Comparison of ENCODE assay signal across 8 cellular contexts in genomic region chr13:27424246-27425150, GRCh38. TPM values are rescaled to one million over a fixed set of nuclear protein-coding genes. Genes with fewer than 3 reads are reported as not detected.
DNase-seq lines count a peak whose midpoint lies in the region; ATAC-seq and TF ChIP-seq lines count a peak whose summit lies in the region.

GTF3A (plus strand) TSS chr13:27424619.

- H3K4me1 ChIP-seq in DND-41 (ENCODE audit: insufficient read depth, low read length) = peaks cover 53% of the 10 kb centered on the region
- peaks cover 30% of the 10 kb centered on the region for H3K4me1 ChIP-seq in GM23248 (ENCODE audit: insufficient read depth)

- in situ Hi-C loops in GM23248 (cut with MboI) = no loop called here

- peaks cover 52% of the 10 kb centered on the region for H3K4me1 Mint-ChIP-seq in nephron progenitor cell
- peaks cover 50% of the 10 kb centered on the region for H3K4me1 Mint-ChIP-seq in stimulated activated naive CD8-positive, alpha-beta T cell treated with anti-CD3 and anti-CD28 coated beads, Interleukin-15, Interleukin-2, amounts not matched to agents 100 ng/mL and 50 ng/mL, for 24 hours (ENCODE audit: low read depth)

- H3K4me3 Mint-ChIP-seq in nephron progenitor cell = peak within 1 kb of the TSS; percentile 79
- H3K4me3 Mint-ChIP-seq in stimulated activated naive CD8-positive, alpha-beta T cell treated with anti-CD3 and anti-CD28 coated beads, Interleukin-15, Interleukin-2, amounts not matched to agents 100 ng/mL and 50 ng/mL, for 24 hours = peak within 1 kb of the TSS; percentile 92

- peaks cover 12% of the 10 kb centered on the region; the same call in 1 of the 2 replicates for H3F3A ChIP-seq in GM23248 (ENCODE audit: insufficient read depth)

- no peaks in the 10 kb centered on the region for H3K9me2 ChIP-seq in GM23248 (ENCODE audit: insufficient read depth)

- H3K36me3 Mint-ChIP-seq in nephron progenitor cell (ENCODE audit: low read depth) = peaks cover 16% of the 10 kb centered on the region
- peaks cover 40% of the 10 kb centered on the region for H3K36me3 Mint-ChIP-seq in stimulated activated naive CD8-positive, alpha-beta T cell treated with anti-CD3 and anti-CD28 coated beads, Interleukin-15, Interleukin-2, amounts not matched to agents 100 ng/mL and 50 ng/mL, for 24 hours (ENCODE audit: low read depth)

- H3K36me3 ChIP-seq in DND-41 (ENCODE audit: insufficient read depth, low read length) (peaks cover 43% of the 10 kb centered on the region), GM23248 (ENCODE audit: low read depth) (0 out of 2 replicates have a peak, but pooled peaks cover 6% of the 10 kb centered on the region)

- peak; percentile 88 for DNase-seq in DND-41
- peak; percentile 95 for DNase-seq in GM23248
- DNase-seq in LHCN-M2 (ENCODE audit: low read depth) = peak; percentile 77
- DNase-seq in SHP77 treated with DMSO at 0.1 percent for 48 hours (lab: John Stamatoyannopoulos, UW) = peak; percentile 38
- peak; percentile 95 for DNase-seq in activated effector memory CD4-positive, alpha-beta T cell treated with anti-CD3 and anti-CD28 coated beads, Interleukin-2, amount 50 U/mL, for 16 hours
- DNase-seq in fibroblast of the aortic adventitia (ENCODE audit: low read depth) = peak; percentile 82
- peak; percentile 88 for DNase-seq in nephron progenitor cell

- H2AFZ ChIP-seq in DND-41 (ENCODE audit: low read depth, low read length) (peak within 1 kb of the TSS; percentile 99), GM23248 (peak within 1 kb of the TSS; percentile 93)

- TF ChIP-seq CTCF in DND-41 (IDR thresholded peaks at IDR 0.05; ENCODE audit: borderline replicate concordance, extremely low read depth, low read length, poor library complexity, severe bottlenecking) = no peak
- no peak for TF ChIP-seq CTCF in fibroblast of the aortic adventitia (IDR thresholded peaks at IDR 0.05; ENCODE audit: insufficient read depth, low read length)
- TF ChIP-seq CTCF in nephron progenitor cell (IDR thresholded peaks at IDR 0.05) = no peak

- peak within 1 kb of the TSS; percentile 99 for H3K27ac ChIP-seq in DND-41 (ENCODE audit: low read length)
- H3K27ac ChIP-seq in GM23248 = peak within 1 kb of the TSS; percentile 79

- peak within 1 kb of the TSS; percentile 96 for H3K9ac ChIP-seq in DND-41 (ENCODE audit: low read depth, low read length)
- peak within 1 kb of the TSS; percentile 87 for H3K9ac ChIP-seq in GM23248

- 0 to 2% methylated on average over 49 to 82 of the region's 85 CpGs for WGBS in GM23248 (ENCODE audit: low coverage in 1 of 2, low lambda C conversion rate in 2 of 2, missing lambda C conversion rate in 2 of 2), 2 experiments

- no peaks in the 10 kb centered on the region for H3K9me3 Mint-ChIP-seq in nephron progenitor cell
- no peaks in the 10 kb centered on the region for H3K9me3 Mint-ChIP-seq in stimulated activated naive CD8-positive, alpha-beta T cell treated with anti-CD3 and anti-CD28 coated beads, Interleukin-15, Interleukin-2, amounts not matched to agents 100 ng/mL and 50 ng/mL, for 24 hours

- peak; percentile 66 for ATAC-seq in DND-41 (ENCODE audit: insufficient read depth, low read depth)

- peaks cover 3% of the 10 kb centered on the region for H3K27me3 Mint-ChIP-seq in nephron progenitor cell (ENCODE audit: low read depth, poor library complexity)
- no peaks in the 10 kb centered on the region for H3K27me3 Mint-ChIP-seq in stimulated activated naive CD8-positive, alpha-beta T cell treated with anti-CD3 and anti-CD28 coated beads, Interleukin-15, Interleukin-2, amounts not matched to agents 100 ng/mL and 50 ng/mL, for 24 hours

- H4K20me1 ChIP-seq in DND-41 (ENCODE audit: insufficient read depth, low read length) (peaks cover 33% of the 10 kb centered on the region), GM23248 (ENCODE audit: insufficient read depth) (no peaks in the 10 kb centered on the region)

- peak within 1 kb of the TSS; percentile 52 for H3K27ac Mint-ChIP-seq in nephron progenitor cell
- peak within 1 kb of the TSS; percentile 96 for H3K27ac Mint-ChIP-seq in stimulated activated naive CD8-positive, alpha-beta T cell treated with anti-CD3 and anti-CD28 coated beads, Interleukin-15, Interleukin-2, amounts not matched to agents 100 ng/mL and 50 ng/mL, for 24 hours

- H3K4me2 ChIP-seq in DND-41 (ENCODE audit: insufficient read depth, low read length) = peak within 1 kb of the TSS; percentile 89
- peak within 1 kb of the TSS; percentile 92 for H3K4me2 ChIP-seq in GM23248 (ENCODE audit: unreplicated experiment)

- H3K79me2 ChIP-seq in DND-41 (ENCODE audit: insufficient read depth, low read length) = peaks cover 55% of the 10 kb centered on the region
- peaks cover 38% of the 10 kb centered on the region for H3K79me2 ChIP-seq in GM23248 (ENCODE audit: insufficient read depth)

- H3K9me3 ChIP-seq in DND-41 (ENCODE audit: insufficient read depth, low read length, severe bottlenecking) = no peaks in the 10 kb centered on the region
- H3K9me3 ChIP-seq in GM23248 (ENCODE audit: low read depth) = no peaks in the 10 kb centered on the region

- no peaks in the 10 kb centered on the region for H3K27me3 ChIP-seq in DND-41 (ENCODE audit: insufficient read depth, low read length, poor library complexity)
- no peaks in the 10 kb centered on the region for H3K27me3 ChIP-seq in GM23248 (replicated peaks; ENCODE audit: insufficient read depth)

- H3K4me3 ChIP-seq in DND-41 (ENCODE audit: low read depth in 1 of 2, low read length in 2 of 2) = peak within 1 kb of the TSS; percentile 52 to 87
- peak within 1 kb of the TSS; percentile 84 for H3K4me3 ChIP-seq in GM23248
- peak within 1 kb of the TSS; percentile 90 for H3K4me3 ChIP-seq in fibroblast of the aortic adventitia (ENCODE audit: low read depth, low read length)

RNA-seq across cellular contexts. Expression of gene GTF3A, which starts in this region (rescaled TPM):
- 59.9 and 86.2 TPM in 2 replicates for total RNA-seq in GM23248 (2014; rRNA removed; shearing (Covaris generic))
- polyA plus RNA-seq in GM23248 (2016; fragmentation: Nextera tagmentation; extraction: Ambion mirVana) = 163 TPM in 2 replicates
- total RNA-seq in LHCN-M2 (2014; rRNA removed) (188 and 197 TPM in 2 replicates), fibroblast of the aortic adventitia (ENCODE audit: low replicate concordance) (46.6 and 190 TPM in 2 replicates)
- polyA plus RNA-seq in LHCN-M2 (2012) = 112 TPM

Comparison
In these comparisons a context has a peak if more than half of its experiments do, and no peak if none do; other contexts are left out.
1. Peak in every context shown above with its lines: DNase-seq, ATAC-seq, H3K4me3 ChIP-seq and H3K27ac ChIP-seq.
2. DNase-seq: peak in every context shown above with its lines; median percentile 95 in GM23248; 95 in activated effector memory CD4-positive, alpha-beta T cell treated with anti-CD3 and anti-CD28 coated beads, Interleukin-2, amount 50 U/mL, for 16 hours; 88 in DND-41; 88 in nephron progenitor cell; 82 in fibroblast of the aortic adventitia; 77 in LHCN-M2; 38 in SHP77 treated with DMSO at 0.1 percent for 48 hours.